ENCODE assay signal across 2 cellular contexts in the genomic region with DNA sequence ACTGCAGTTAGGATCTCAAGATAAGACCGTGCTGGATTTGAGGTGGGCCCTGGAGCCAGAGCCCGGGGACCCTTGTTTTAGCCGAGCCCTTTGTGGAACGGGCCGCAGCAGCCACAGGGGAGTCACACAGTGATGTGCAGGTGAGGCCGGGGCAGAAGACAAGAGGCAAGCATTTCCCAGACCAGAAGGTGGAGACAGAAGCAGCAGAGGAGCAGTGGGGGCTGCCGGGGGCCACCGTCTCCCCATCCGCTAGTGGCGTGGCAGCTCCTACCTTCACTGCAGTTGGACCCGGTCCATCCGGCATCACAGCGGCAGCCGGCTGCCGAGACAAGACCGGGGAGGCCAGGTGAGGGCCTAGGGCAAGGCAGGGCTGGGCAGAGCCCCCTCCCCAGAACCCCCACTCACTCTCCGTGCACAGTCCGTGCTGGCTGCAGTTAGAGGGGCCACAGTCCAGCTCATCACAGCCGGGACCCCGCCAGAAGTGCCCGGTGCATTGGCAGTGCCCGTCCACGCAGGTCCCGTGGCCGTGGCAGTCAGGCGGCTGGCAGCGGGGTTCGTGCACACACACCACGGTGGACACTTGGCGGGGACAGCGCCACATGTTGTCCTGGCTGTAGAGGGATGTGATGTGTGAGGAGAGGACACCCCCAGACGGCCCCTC.
TF ChIP-seq lines count a peak whose summit lies in the region.

No MANE protein-coding gene starts in this region.

TF ChIP-seq in K562, 482 proteins besides CTCF, POLR2A, EP300 and RAD21:
- TF ChIP-seq GABPA (tag; conservative IDR thresholded peaks at IDR 0.05; ENCODE audit: low read depth) (no peak), NR2C1 (IDR thresholded peaks at IDR 0.05) (no peak), NR2C1 (tag; IDR thresholded peaks at IDR 0.05) (no peak), MTF1 (CRISPR knock-in tag; IDR thresholded peaks at IDR 0.05; ENCODE audit: borderline replicate concordance) (no peak), HNRNPL (IDR thresholded peaks at IDR 0.05; ENCODE audit: low read depth, low read length) (peak; percentile 45; the same call in 1 of the 2 replicates)
- TF ChIP-seq, protein P1, sequence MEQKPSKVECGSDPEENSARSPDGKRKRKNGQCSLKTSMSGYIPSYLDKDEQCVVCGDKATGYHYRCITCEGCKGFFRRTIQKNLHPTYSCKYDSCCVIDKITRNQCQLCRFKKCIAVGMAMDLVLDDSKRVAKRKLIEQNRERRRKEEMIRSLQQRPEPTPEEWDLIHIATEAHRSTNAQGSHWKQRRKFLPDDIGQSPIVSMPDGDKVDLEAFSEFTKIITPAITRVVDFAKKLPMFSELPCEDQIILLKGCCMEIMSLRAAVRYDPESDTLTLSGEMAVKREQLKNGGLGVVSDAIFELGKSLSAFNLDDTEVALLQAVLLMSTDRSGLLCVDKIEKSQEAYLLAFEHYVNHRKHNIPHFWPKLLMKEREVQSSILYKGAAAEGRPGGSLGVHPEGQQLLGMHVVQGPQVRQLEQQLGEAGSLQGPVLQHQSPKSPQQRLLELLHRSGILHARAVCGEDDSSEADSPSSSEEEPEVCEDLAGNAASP (IDR thresholded peaks at IDR 0.05): no peak

TF ChIP-seq in SK-N-SH treated with all-trans-retinoic acid at 6 μM for 48 hours, 23 proteins besides CTCF, POLR2A, EP300 and RAD21:
- no peak for TF ChIP-seq SNAI2 (CRISPR knock-in tag; IDR thresholded peaks at IDR 0.05)
- TF ChIP-seq, protein P2, sequence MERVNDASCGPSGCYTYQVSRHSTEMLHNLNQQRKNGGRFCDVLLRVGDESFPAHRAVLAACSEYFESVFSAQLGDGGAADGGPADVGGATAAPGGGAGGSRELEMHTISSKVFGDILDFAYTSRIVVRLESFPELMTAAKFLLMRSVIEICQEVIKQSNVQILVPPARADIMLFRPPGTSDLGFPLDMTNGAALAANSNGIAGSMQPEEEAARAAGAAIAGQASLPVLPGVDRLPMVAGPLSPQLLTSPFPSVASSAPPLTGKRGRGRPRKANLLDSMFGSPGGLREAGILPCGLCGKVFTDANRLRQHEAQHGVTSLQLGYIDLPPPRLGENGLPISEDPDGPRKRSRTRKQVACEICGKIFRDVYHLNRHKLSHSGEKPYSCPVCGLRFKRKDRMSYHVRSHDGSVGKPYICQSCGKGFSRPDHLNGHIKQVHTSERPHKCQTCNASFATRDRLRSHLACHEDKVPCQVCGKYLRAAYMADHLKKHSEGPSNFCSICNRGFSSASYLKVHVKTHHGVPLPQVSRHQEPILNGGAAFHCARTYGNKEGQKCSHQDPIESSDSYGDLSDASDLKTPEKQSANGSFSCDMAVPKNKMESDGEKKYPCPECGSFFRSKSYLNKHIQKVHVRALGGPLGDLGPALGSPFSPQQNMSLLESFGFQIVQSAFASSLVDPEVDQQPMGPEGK (CRISPR knock-in tag; IDR thresholded peaks at IDR 0.05; ENCODE audit: borderline replicate concordance): no peak
- TF ChIP-seq ESRRG (CRISPR knock-in tag; IDR thresholded peaks at IDR 0.05): no peak
- no peak for TF ChIP-seq ISL1 (CRISPR knock-in tag; IDR thresholded peaks at IDR 0.05)
- TF ChIP-seq GLIS3 (CRISPR knock-in tag; IDR thresholded peaks at IDR 0.05): no peak
- no peak for TF ChIP-seq ZFP3 (CRISPR knock-in tag; IDR thresholded peaks at IDR 0.05)
- TF ChIP-seq BACH2 (CRISPR knock-in tag; IDR thresholded peaks at IDR 0.05; ENCODE audit: borderline replicate concordance): no peak
- TF ChIP-seq RARB (CRISPR knock-in tag; IDR thresholded peaks at IDR 0.05): no peak
- no peak for TF ChIP-seq PPARA (CRISPR knock-in tag; IDR thresholded peaks at IDR 0.05; ENCODE audit: borderline replicate concordance)
- TF ChIP-seq ZC3H10 (CRISPR knock-in tag; IDR thresholded peaks at IDR 0.05): no peak
- TF ChIP-seq ARNTL (CRISPR knock-in tag; IDR thresholded peaks at IDR 0.05; ENCODE audit: borderline replicate concordance, low read depth): no peak
- no peak for TF ChIP-seq TOX (CRISPR knock-in tag; IDR thresholded peaks at IDR 0.05; ENCODE audit: borderline replicate concordance)
- no peak for TF ChIP-seq ZNF70 (CRISPR knock-in tag; IDR thresholded peaks at IDR 0.05)
- no peak for TF ChIP-seq ZNF565 (CRISPR knock-in tag; conservative IDR thresholded peaks at IDR 0.05; ENCODE audit: low read depth)
- no peak for TF ChIP-seq ZFP30 (CRISPR knock-in tag; IDR thresholded peaks at IDR 0.05)
- TF ChIP-seq OSR1 (CRISPR knock-in tag; IDR thresholded peaks at IDR 0.05): no peak
- TF ChIP-seq TCF4 (CRISPR knock-in tag; IDR thresholded peaks at IDR 0.05; ENCODE audit: borderline replicate concordance): no peak
- TF ChIP-seq ZNF8 (CRISPR knock-in tag; IDR thresholded peaks at IDR 0.05): no peak
- no peak for TF ChIP-seq CSDC2 (CRISPR knock-in tag; IDR thresholded peaks at IDR 0.05)
